Comparison of ENCODE assay signal across 1 cellular context in the genomic region with DNA sequence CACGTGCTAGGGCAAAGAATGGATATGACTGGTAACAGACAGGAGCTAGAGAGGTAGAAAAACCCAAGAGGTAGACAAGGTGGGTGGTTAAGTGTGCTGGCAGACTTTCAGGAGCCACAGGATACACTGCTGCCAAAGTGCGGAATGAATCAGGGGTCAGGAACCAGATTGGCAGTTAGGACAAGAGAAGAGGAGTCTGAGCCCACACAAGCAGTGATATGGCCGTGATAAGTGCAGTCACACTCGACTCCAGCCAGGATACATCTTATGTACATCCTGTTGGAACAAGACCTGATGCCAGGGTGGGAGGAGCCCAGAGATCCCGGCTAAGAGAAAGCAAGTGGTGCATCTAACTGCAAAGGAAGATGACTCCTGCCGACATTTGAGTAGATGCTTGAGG.
TF ChIP-seq lines count a peak whose summit lies in the region.

No MANE protein-coding gene starts in this region.

TF ChIP-seq in H1, 55 proteins besides CTCF, POLR2A, EP300 and RAD21:
- TF ChIP-seq SIX5 (IDR thresholded peaks at IDR 0.05; ENCODE audit: low read depth, low read length): no peak
- TF ChIP-seq RFX5 (IDR thresholded peaks at IDR 0.05; ENCODE audit: borderline replicate concordance, low read depth, low read length): no peak
- TF ChIP-seq GTF2F1 (IDR thresholded peaks at IDR 0.05; ENCODE audit: borderline replicate concordance, low read depth, low read length): no peak
- no peak for TF ChIP-seq SAP30 (IDR thresholded peaks at IDR 0.05; ENCODE audit: insufficient read depth, insufficient replicate concordance, low read length)
- TF ChIP-seq KDM1A (IDR thresholded peaks at IDR 0.05; ENCODE audit: borderline replicate concordance, low read length): no peak
- TF ChIP-seq KDM4A (IDR thresholded peaks at IDR 0.05; ENCODE audit: low read depth, low read length, severe bottlenecking): no peak
- no peak for TF ChIP-seq CHD1 (IDR thresholded peaks at IDR 0.05; ENCODE audit: low read depth, low read length)
- no peak for TF ChIP-seq BACH1 (IDR thresholded peaks at IDR 0.05; ENCODE audit: low read length)
- TF ChIP-seq, protein P1, sequence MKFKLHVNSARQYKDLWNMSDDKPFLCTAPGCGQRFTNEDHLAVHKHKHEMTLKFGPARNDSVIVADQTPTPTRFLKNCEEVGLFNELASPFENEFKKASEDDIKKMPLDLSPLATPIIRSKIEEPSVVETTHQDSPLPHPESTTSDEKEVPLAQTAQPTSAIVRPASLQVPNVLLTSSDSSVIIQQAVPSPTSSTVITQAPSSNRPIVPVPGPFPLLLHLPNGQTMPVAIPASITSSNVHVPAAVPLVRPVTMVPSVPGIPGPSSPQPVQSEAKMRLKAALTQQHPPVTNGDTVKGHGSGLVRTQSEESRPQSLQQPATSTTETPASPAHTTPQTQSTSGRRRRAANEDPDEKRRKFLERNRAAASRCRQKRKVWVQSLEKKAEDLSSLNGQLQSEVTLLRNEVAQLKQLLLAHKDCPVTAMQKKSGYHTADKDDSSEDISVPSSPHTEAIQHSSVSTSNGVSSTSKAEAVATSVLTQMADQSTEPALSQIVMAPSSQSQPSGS (IDR thresholded peaks at IDR 0.05; ENCODE audit: low read length): no peak
- TF ChIP-seq JUN (IDR thresholded peaks at IDR 0.05; ENCODE audit: low read depth, low read length): no peak
- TF ChIP-seq, protein P2, sequence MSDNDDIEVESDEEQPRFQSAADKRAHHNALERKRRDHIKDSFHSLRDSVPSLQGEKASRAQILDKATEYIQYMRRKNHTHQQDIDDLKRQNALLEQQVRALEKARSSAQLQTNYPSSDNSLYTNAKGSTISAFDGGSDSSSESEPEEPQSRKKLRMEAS (IDR thresholded peaks at IDR 0.05): no peak
- no peak for TF ChIP-seq RBBP5 (IDR thresholded peaks at IDR 0.05; ENCODE audit: borderline replicate concordance, low read depth, low read length)
- TF ChIP-seq, protein P3, sequence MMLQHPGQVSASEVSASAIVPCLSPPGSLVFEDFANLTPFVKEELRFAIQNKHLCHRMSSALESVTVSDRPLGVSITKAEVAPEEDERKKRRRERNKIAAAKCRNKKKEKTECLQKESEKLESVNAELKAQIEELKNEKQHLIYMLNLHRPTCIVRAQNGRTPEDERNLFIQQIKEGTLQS (IDR thresholded peaks at IDR 0.05; ENCODE audit: insufficient read depth, low read depth, low read length): no peak
TF ChIP-seq in H1: peak in this region for 0.
